20 cellular contexts compared by ENCODE assay signal in the genomic region with DNA sequence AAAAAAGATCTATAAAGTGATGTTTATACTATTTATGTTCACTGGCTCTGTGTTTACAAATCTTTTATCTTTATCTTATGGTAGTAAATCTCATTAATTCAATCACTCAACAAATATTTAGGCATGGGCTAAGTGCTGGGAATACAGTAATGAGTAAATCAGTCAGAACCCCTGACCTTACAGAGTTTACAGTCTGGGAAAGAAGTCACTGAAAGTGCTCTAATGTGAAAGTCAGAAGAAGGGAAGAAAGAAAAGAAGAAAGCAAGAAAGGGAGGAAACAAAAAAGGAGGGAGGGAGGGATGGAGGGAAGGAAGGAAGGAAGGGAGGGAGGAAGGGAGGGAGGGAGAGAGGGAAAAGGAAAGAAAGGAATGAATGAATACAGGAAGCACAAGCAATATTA.
"Had no signal": no experiment of that assay in that cellular context is flagged by ENCODE, and none has a peak within 500 bp of the region (broad histone marks: within the 10 kb centered on the region; RNA-seq: fewer than 3 reads in every experiment).

No MANE protein-coding gene starts in this region.

- H3K27me3 Mint-ChIP-seq: activated CD4-positive, alpha-beta memory T cell treated with anti-CD3 and anti-CD28 coated beads for 36 hours; activated CD4-positive, alpha-beta T cell treated with anti-CD3 and anti-CD28 coated beads, Interleukin-2, amount 10 ng/mL, durations not matched to agents 7 days and 5 days; activated naive CD8-positive, alpha-beta T cell; T-helper 17 cell had no signal

- H3K27ac Mint-ChIP-seq: activated CD4-positive, alpha-beta memory T cell treated with anti-CD3 and anti-CD28 coated beads for 36 hours; activated CD4-positive, alpha-beta T cell treated with anti-CD3 and anti-CD28 coated beads, Interleukin-2, amount 10 ng/mL, durations not matched to agents 7 days and 5 days; activated naive CD4-positive, alpha-beta T cell treated with anti-CD3 and anti-CD28 coated beads for 36 hours; activated naive CD8-positive, alpha-beta T cell; T-helper 17 cell had no signal

- H3K9me3 Mint-ChIP-seq: activated CD4-positive, alpha-beta memory T cell treated with anti-CD3 and anti-CD28 coated beads for 36 hours; activated CD4-positive, alpha-beta T cell treated with anti-CD3 and anti-CD28 coated beads, Interleukin-2, amount 10 ng/mL, durations not matched to agents 7 days and 5 days; activated naive CD4-positive, alpha-beta T cell treated with anti-CD3 and anti-CD28 coated beads for 36 hours; activated T-cell treated with anti-CD3 and anti-CD28 coated beads, Interleukin-2, amount 50 U/mL, for 4 hours had no signal

- H3K36me3 Mint-ChIP-seq: activated CD4-positive, alpha-beta memory T cell treated with anti-CD3 and anti-CD28 coated beads for 36 hours; activated naive CD8-positive, alpha-beta T cell had no signal

- H3K4me1 Mint-ChIP-seq: activated CD4-positive, alpha-beta T cell treated with anti-CD3 and anti-CD28 coated beads, Interleukin-2, amount 10 ng/mL, durations not matched to agents 7 days and 5 days; T-helper 17 cell had no signal

- H3K4me3 ChIP-seq: K562 had no signal

- DNase-seq: activated CD4-positive, alpha-beta memory T cell treated with anti-CD3 and anti-CD28 coated beads for 36 hours; activated CD4-positive, alpha-beta T cell treated with anti-CD3 and anti-CD28 coated beads, Interleukin-2, amount 10 ng/mL, durations not matched to agents 7 days and 5 days; activated CD4-positive, CD25-positive, alpha-beta regulatory T cell; activated CD8-positive, alpha-beta memory T cell treated with anti-CD3 and anti-CD28 coated beads for 24 hours; activated gamma-delta T cell; activated naive CD4-positive, alpha-beta T cell treated with anti-CD3 and anti-CD28 coated beads for 36 hours; activated T-cell treated with anti-CD3 and anti-CD28 coated beads, Interleukin-2, amount 50 U/mL, for 4 hours; amygdala; Karpas-422; NCI-H1105 treated with DMSO at 0.1 percent for 48 hours; NCI-H1436 treated with DMSO at 0.1 percent for 48 hours; NCI-H187; NCI-H2081; NCI-H510A treated with DMSO at 0.1 percent for 48 hours; NCI-H82; SIG-M5; T-helper 17 cell; T1000 had no signal

- H3K4me3 Mint-ChIP-seq: activated CD4-positive, alpha-beta memory T cell treated with anti-CD3 and anti-CD28 coated beads for 36 hours; activated CD4-positive, alpha-beta T cell treated with anti-CD3 and anti-CD28 coated beads, Interleukin-2, amount 10 ng/mL, durations not matched to agents 7 days and 5 days; activated naive CD4-positive, alpha-beta T cell treated with anti-CD3 and anti-CD28 coated beads for 36 hours; activated naive CD8-positive, alpha-beta T cell; activated T-cell treated with anti-CD3 and anti-CD28 coated beads, Interleukin-2, amount 50 U/mL, for 4 hours; T-helper 17 cell had no signal
